ENCODE assay signal across 8 cellular contexts in genomic region chr7:128739048-128739962, GRCh38. TPM values are rescaled to one million over a fixed set of nuclear protein-coding genes. Genes with fewer than 3 reads are reported as not detected.
DNase-seq lines count a peak whose midpoint lies in the region; ATAC-seq and TF ChIP-seq lines count a peak whose summit lies in the region.

TSS of gene CALU (plus strand) at chr7:128739359. CDS start at chr7:128748584, 9,225 bp downstream.

- DNase-seq in Calu3 (peak; percentile 95), endothelial cell (ENCODE audit: low spot score) (peak; percentile 96), mesothelial cell of epicardium (ENCODE audit: low spot score in 2 of 2, unreplicated experiment in 2 of 2) (peak; percentile 92 to 96)
- peak; percentile 95 for DNase-seq in activated CD8-positive, alpha-beta memory T cell treated with anti-CD3 and anti-CD28 coated beads, Interleukin-2, amount 50 U/mL, for 48 hours
- peak; percentile 92 to 95 for DNase-seq in stimulated activated CD8-positive, alpha-beta memory T cell treated with anti-CD3 and anti-CD28 coated beads, Interleukin-15, amount 100 ng/mL, for 48 hours (ENCODE audit: low read depth in 2 of 2)

- H3K4me1 ChIP-seq in HUES64 (ENCODE audit: insufficient read depth, low read length), result peaks cover 23% of the 10 kb centered on the region; the same call in 1 of the 2 replicates
- H3K4me1 ChIP-seq in OCI-LY1 (ENCODE audit: insufficient read depth, low read length, severe bottlenecking), result peaks cover 35% of the 10 kb centered on the region

- peak within 1 kb of the TSS; percentile 15 for H2AFZ ChIP-seq in OCI-LY1 (ENCODE audit: low read length)

- TF ChIP-seq CTCF in Calu3 (IDR thresholded peaks at IDR 0.05; ENCODE audit: unreplicated experiment) (no peak), OCI-LY1 (IDR thresholded peaks at IDR 0.05; ENCODE audit: low read length) (no peak), endothelial cell (IDR thresholded peaks at IDR 0.05; ENCODE audit: unreplicated experiment) (no peak), mesothelial cell of epicardium (IDR thresholded peaks at IDR 0.05; ENCODE audit: unreplicated experiment) (no peak)

- H3K4me2 ChIP-seq in OCI-LY1 (ENCODE audit: low read length), result peak within 1 kb of the TSS; percentile 78

- H3K36me3 ChIP-seq in HUES64 (ENCODE audit: insufficient read depth, low read length), result peaks cover 11% of the 10 kb centered on the region
- H3K36me3 ChIP-seq in OCI-LY1 (ENCODE audit: insufficient read depth, low read length), result peaks cover 6% of the 10 kb centered on the region; the same call in 1 of the 2 replicates

- no TSS peak for BruUV-seq in Calu3 (replicated peaks; lab: Mats Ljungman, UMichigan)

- H3K27ac Mint-ChIP-seq in Calu3 (ENCODE audit: unreplicated experiment) (peak within 1 kb of the TSS; percentile 94), endothelial cell (ENCODE audit: unreplicated experiment) (peak within 1 kb of the TSS; percentile 94), mesothelial cell of epicardium (peak within 1 kb of the TSS; percentile 97)

- no peaks in the 10 kb centered on the region for H3K9me3 ChIP-seq in HUES64 (ENCODE audit: insufficient read depth, low read depth, low read length)
- no peaks in the 10 kb centered on the region for H3K9me3 ChIP-seq in OCI-LY1 (ENCODE audit: low read length)

- intact Hi-C loops in Calu3 (cut with micrococcal nuclease; ENCODE audit: unreplicated experiment), result no loop called here

- under 1% methylated on average over 74 of the region's 74 CpGs for WGBS in HUES64

- H3K27me3 Mint-ChIP-seq in Calu3 (ENCODE audit: unreplicated experiment) (no peaks in the 10 kb centered on the region), endothelial cell (ENCODE audit: unreplicated experiment) (peaks cover 9% of the 10 kb centered on the region), mesothelial cell of epicardium (ENCODE audit: low read depth) (no peaks in the 10 kb centered on the region)

- H4K20me1 ChIP-seq in OCI-LY1 (ENCODE audit: insufficient read depth, low read length), result no peaks in the 10 kb centered on the region

- H3K27me3 ChIP-seq in HUES64 (ENCODE audit: insufficient read depth, low read length) (no peaks in the 10 kb centered on the region), OCI-LY1 (ENCODE audit: insufficient read depth, low read length) (no peaks in the 10 kb centered on the region)

- CTCF ChIA-PET in Calu3 (lab: Charles Lee), result interaction anchor here (0.6 to 0.8 kb wide), 3 partner anchors 7 to 112 kb away, joined by 3 to 7 read pairs (median 6); no protein-coding TSS in a partner anchor

- H3K36me3 Mint-ChIP-seq in Calu3 (ENCODE audit: insufficient read depth, unreplicated experiment) (peaks cover 23% of the 10 kb centered on the region), endothelial cell (ENCODE audit: low read depth, unreplicated experiment) (no peaks in the 10 kb centered on the region), mesothelial cell of epicardium (no peaks in the 10 kb centered on the region)

- H3K9me2 ChIP-seq in OCI-LY1 (ENCODE audit: low read depth, low read length), result no peaks in the 10 kb centered on the region

- H3K9me3 Mint-ChIP-seq in Calu3 (ENCODE audit: low read depth, unreplicated experiment) (no peaks in the 10 kb centered on the region), endothelial cell (ENCODE audit: unreplicated experiment) (no peaks in the 10 kb centered on the region), mesothelial cell of epicardium (no peaks in the 10 kb centered on the region)

- peak; percentile 97 for ATAC-seq in GM21447 (IDR thresholded peaks at IDR 0.05; ENCODE audit: unreplicated experiment)

- peak within 1 kb of the TSS; percentile 95 for H3K4me3 ChIP-seq in HUES64 (ENCODE audit: low read length)
- peak within 1 kb of the TSS; percentile 75 for H3K4me3 ChIP-seq in OCI-LY1 (ENCODE audit: low read depth, low read length, poor library complexity, severe bottlenecking)

- peaks cover 50% of the 10 kb centered on the region for H3K79me2 ChIP-seq in OCI-LY1 (ENCODE audit: insufficient read depth, low read length)

- H3K27ac ChIP-seq in HUES64 (ENCODE audit: low read depth, low read length) (peak within 1 kb of the TSS; percentile 85), OCI-LY1 (ENCODE audit: low read depth, low read length, poor library complexity, severe bottlenecking) (peak within 1 kb of the TSS; percentile 13)

- H3K4me3 Mint-ChIP-seq in Calu3 (ENCODE audit: low read depth, unreplicated experiment) (peak within 1 kb of the TSS; percentile 97), endothelial cell (ENCODE audit: unreplicated experiment) (peak within 1 kb of the TSS; percentile 98), mesothelial cell of epicardium (peak within 1 kb of the TSS; percentile 97)

- H3K9ac ChIP-seq in HUES64 (ENCODE audit: low read depth, low read length) (peak within 1 kb of the TSS; percentile 96), OCI-LY1 (ENCODE audit: low read length) (peak within 1 kb of the TSS; percentile 74)

- H3K4me1 Mint-ChIP-seq in Calu3 (ENCODE audit: low read depth, unreplicated experiment), result peaks cover 26% of the 10 kb centered on the region
- peaks cover 47% of the 10 kb centered on the region for H3K4me1 Mint-ChIP-seq in endothelial cell (ENCODE audit: unreplicated experiment)
- H3K4me1 Mint-ChIP-seq in mesothelial cell of epicardium, result peaks cover 36% of the 10 kb centered on the region

- H3F3A ChIP-seq in OCI-LY1 (ENCODE audit: insufficient read depth, low read length), result no peaks in the 10 kb centered on the region

RNA-seq across cellular contexts. Expression of gene CALU, which starts in this region (rescaled TPM):
- total RNA-seq in Calu3 (2022), result 115 and 154 TPM in 2 replicates
- polyA plus RNA-seq in HUES64 (2013, experiment 1 of 2), result 121 TPM
- polyA plus RNA-seq in HUES64 (2013, experiment 2 of 2), result 138 TPM
- total RNA-seq in endothelial cell (ENCODE audit: unreplicated experiment), result 197 TPM
- total RNA-seq in mesothelial cell of epicardium, result 193 to 199 TPM (median 194 TPM) in 3 replicates

Comparison
In these comparisons a context has a peak if more than half of its experiments do, and no peak if none do; other contexts are left out.
1. Peak in every context shown above with its lines: DNase-seq, ATAC-seq, H3K4me3 ChIP-seq and H3K27ac ChIP-seq.